9 cellular contexts compared by ENCODE assay signal in genomic region chr2:53740170-53740569, GRCh38. TPM values are rescaled to one million over a fixed set of nuclear protein-coding genes. Genes with fewer than 3 reads are reported as not detected.
A peak's percentile ranks its signal among the peaks of the same experiment; 100 is the strongest.
DNase-seq lines count a peak whose midpoint lies in the region; ATAC-seq and TF ChIP-seq lines count a peak whose summit lies in the region.
"Had no signal": no experiment of that assay in that cellular context is flagged by ENCODE, and none has a peak within 500 bp of the region (broad histone marks: within the 10 kb centered on the region; RNA-seq: fewer than 3 reads in every experiment).

No MANE protein-coding gene starts in this region.

- TF ChIP-seq CTCF in A673 (conservative IDR thresholded peaks at IDR 0.05; ENCODE audit: low read depth, low read length) (peak; percentile 59), GM23338 (conservative IDR thresholded peaks at IDR 0.05; ENCODE audit: low read depth in 2 of 2) (peak; percentile 36 to 48), RWPE1 (conservative IDR thresholded peaks at IDR 0.05; ENCODE audit: low read depth) (peak; percentile 40), fibroblast of villous mesenchyme (IDR thresholded peaks at IDR 0.05; ENCODE audit: insufficient read depth, low read depth, low read length) (peak; percentile 43)

- H3F3A ChIP-seq in GM23338 (replicated peaks; ENCODE audit: low read depth), result no peaks in the 10 kb centered on the region

- ATAC-seq in GM23338 (no peak), GM18858 (IDR thresholded peaks at IDR 0.05; ENCODE audit: unreplicated experiment) (no peak), HG02759 (IDR thresholded peaks at IDR 0.05; ENCODE audit: unreplicated experiment) (no peak), T-cell (replicated peaks in 1 of 4) (no peak)

- H3K79me2 ChIP-seq in GM23338 (replicated peaks; ENCODE audit: insufficient read depth), result no peaks in the 10 kb centered on the region

- H3K27ac Mint-ChIP-seq in GM23338 (no peak overlapping the region), T-cell (no peak overlapping the region)
- H3K27ac Mint-ChIP-seq: T-helper 2 cell treated with Interferon-gamma antibody and Interleukin-4, amounts not matched to agents 5 μg/mL and 100 μg/mL, for 36 hours had no signal

- no peaks in the 10 kb centered on the region for H3K27me3 Mint-ChIP-seq in GM23338 (ENCODE audit: insufficient read depth, low read depth, poor library complexity)
- no peaks in the 10 kb centered on the region for H3K27me3 Mint-ChIP-seq in T-cell

- intact Hi-C loops in A673 (cut with micrococcal nuclease; ENCODE audit: unreplicated experiment), result no loop called here

- H3K36me3 ChIP-seq in A673 (ENCODE audit: insufficient read depth, low read length, poor library complexity, severe bottlenecking), result no peaks in the 10 kb centered on the region
- no peaks in the 10 kb centered on the region; the same call in 1 of the 2 replicates for H3K36me3 ChIP-seq in GM23338 (ENCODE audit: insufficient read depth)

- H4K20me1 ChIP-seq in GM23338 (replicated peaks; ENCODE audit: insufficient read depth), result no peaks in the 10 kb centered on the region; the same call in 1 of the 2 replicates

- H3K4me3 ChIP-seq in A673 (ENCODE audit: low read depth, low read length, poor library complexity, severe bottlenecking), result no peak overlapping the region
- no peak overlapping the region for H3K4me3 ChIP-seq in GM23338
- H3K4me3 ChIP-seq in fibroblast of villous mesenchyme (ENCODE audit: low read depth, low read length), result no peak overlapping the region

- no peaks in the 10 kb centered on the region for H3K4me1 ChIP-seq in A673 (ENCODE audit: insufficient read depth, low read length, poor library complexity, severe bottlenecking)
- H3K4me1 ChIP-seq in GM23338 (ENCODE audit: insufficient read depth), result no peaks in the 10 kb centered on the region

- H3K9me3 Mint-ChIP-seq in GM23338 (peaks cover 2% of the 10 kb centered on the region; the same call in 1 of the 3 replicates), T-cell (no peaks in the 10 kb centered on the region)
- H3K9me3 Mint-ChIP-seq: T-helper 2 cell treated with Interferon-gamma antibody and Interleukin-4, amounts not matched to agents 5 μg/mL and 100 μg/mL, for 36 hours had no signal

- H2AFZ ChIP-seq in GM23338, result no peak overlapping the region

- no TSS peak for BruUV-seq in A673 (replicated peaks; lab: Mats Ljungman, UMichigan)

- CTCF ChIA-PET in A673 (lab: Charles Lee) (no interaction called here), RWPE1 (lab: Yijun Ruan, JAX) (interaction anchor here (0.7 kb wide), 1 partner anchor 1238 kb away, joined by 3 read pairs; no protein-coding TSS in a partner anchor), T-cell (lab: Charles Lee) (no interaction called here)

- H3K27ac ChIP-seq in A673 (ENCODE audit: low read depth, low read length, poor library complexity, severe bottlenecking) (no peak overlapping the region), GM23338 (ENCODE audit: low read depth) (no peak overlapping the region), RWPE1 (no peak overlapping the region)

- no peaks in the 10 kb centered on the region for H3K9me3 ChIP-seq in A673 (ENCODE audit: low read depth, low read length, poor library complexity, severe bottlenecking)

- no peak overlapping the region for H3K4me3 Mint-ChIP-seq in GM23338
- no peak overlapping the region for H3K4me3 Mint-ChIP-seq in T-cell
- H3K4me3 Mint-ChIP-seq: T-helper 2 cell treated with Interferon-gamma antibody and Interleukin-4, amounts not matched to agents 5 μg/mL and 100 μg/mL, for 36 hours had no signal

- POLR2A ChIA-PET in A673 (lab: Charles Lee; ENCODE audit: low non-redundant PET), result no interaction called here
- POLR2A ChIA-PET in RWPE1 (lab: Yijun Ruan, JAX; ENCODE audit: low non-redundant PET), result no interaction called here
- POLR2A ChIA-PET in T-cell (lab: Charles Lee), result no interaction called here

- H3K4me1 Mint-ChIP-seq in GM23338, result no peaks in the 10 kb centered on the region
- peaks cover 12 to 27% (median 15%) of the 10 kb centered on the region in 3 donors for H3K4me1 Mint-ChIP-seq in T-cell

- DNase-seq in A673 (ENCODE audit: low spot score) (peak; percentile 50), GM23338 (ENCODE audit: low spot score) (peak; percentile 27), RWPE1 (ENCODE audit: low spot score) (no peak), fibroblast of villous mesenchyme (ENCODE audit: low read depth) (peak; percentile 44), T-cell (no peak), NCI-H1048 (lab: John Stamatoyannopoulos, UW) (no peak)

- no peak overlapping the region for H3K4me2 ChIP-seq in GM23338

- no peaks in the 10 kb centered on the region for H3K27me3 ChIP-seq in A673 (replicated peaks; ENCODE audit: insufficient read depth, low read depth, low read length, poor library complexity)
- no peaks in the 10 kb centered on the region for H3K27me3 ChIP-seq in GM23338 (ENCODE audit: insufficient read depth)

- H3K9me2 ChIP-seq in GM23338 (ENCODE audit: insufficient read depth), result no peaks in the 10 kb centered on the region

- peaks cover 4% of the 10 kb centered on the region for H3K36me3 Mint-ChIP-seq in GM23338 (ENCODE audit: low read depth)
- H3K36me3 Mint-ChIP-seq in T-cell, result peaks cover 38% of the 10 kb centered on the region

TF ChIP-seq in GM23338, 12 proteins besides CTCF, POLR2A, EP300 and RAD21 (continues in another document):
- TF ChIP-seq ZNF462 (CRISPR knock-in tag; IDR thresholded peaks at IDR 0.05), result no peak
- TF ChIP-seq EZH2phosphoT487 (IDR thresholded peaks at IDR 0.05; ENCODE audit: unreplicated experiment), result no peak

RNA-seq across cellular contexts. Expression of gene CHAC2, which starts 27.4 kb away (rescaled TPM):
- total RNA-seq in A673 (2021), result 20.1 and 20.4 TPM in 2 replicates
- total RNA-seq in GM23338 (2014; rRNA removed; shearing (Covaris generic)), result 17.9 and 20.9 TPM in 2 replicates
- polyA plus RNA-seq in GM23338 (2016; fragmentation: Nextera tagmentation; extraction: Ambion mirVana), result 25.8 and 27.1 TPM in 2 replicates
- 1.9 and 5.2 TPM in 2 replicates for total RNA-seq in fibroblast of villous mesenchyme
- total RNA-seq in T-cell, result 1 to 10 TPM; 1.4 to 3.7 (median 2.7) TPM

RNA-seq across cellular contexts. Expression of gene ASB3, which starts 46.6 kb away (rescaled TPM):
- total RNA-seq in A673 (2021), result 18.7 and 20.3 TPM in 2 replicates
- total RNA-seq in GM23338 (2014; rRNA removed; shearing (Covaris generic)), result 28.9 and 30.5 TPM in 2 replicates
- 20.1 and 22.4 TPM in 2 replicates for polyA plus RNA-seq in GM23338 (2016; fragmentation: Nextera tagmentation; extraction: Ambion mirVana)
- 22.9 and 34.1 TPM in 2 replicates for total RNA-seq in fibroblast of villous mesenchyme
- 10 to 100 TPM; 27.5 to 36.4 (median 30.7) TPM for total RNA-seq in T-cell

RNA-seq across cellular contexts. Expression of gene ERLEC1, which starts 46.7 kb away (rescaled TPM):
- 25.7 and 27.7 TPM in 2 replicates for total RNA-seq in A673 (2021)
- total RNA-seq in GM23338 (2014; rRNA removed; shearing (Covaris generic)), result 22.7 and 35.0 TPM in 2 replicates
- polyA plus RNA-seq in GM23338 (2016; fragmentation: Nextera tagmentation; extraction: Ambion mirVana), result 38.1 and 41.2 TPM in 2 replicates
- total RNA-seq in fibroblast of villous mesenchyme, result 125 and 145 TPM in 2 replicates
- 10 to 100 TPM; 16.7 to 28.3 (median 25.2) TPM for total RNA-seq in T-cell

Comparison
In these comparisons a context has a peak if more than half of its experiments do, and no peak if none do; other contexts are left out.
1. DNase-seq: peak in A673 (single experiment), GM23338 (single experiment) and fibroblast of villous mesenchyme (single experiment); none in RWPE1 (single experiment), T-cell (0 of 34) and NCI-H1048 (single experiment).
2. Peak in every context shown above with its lines, with median percentiles within 50 percentile points of each other: CTCF ChIP-seq.